ENCODE assay signal across 10 cellular contexts in genomic region chr12:40691913-40692616, GRCh38. TPM values are rescaled to one million over a fixed set of nuclear protein-coding genes. Genes with fewer than 3 reads are reported as not detected.
DNase-seq lines count a peak whose midpoint lies in the region; ATAC-seq, FAIRE-seq and TF ChIP-seq lines count a peak whose summit lies in the region.
"Had no signal": no experiment of that assay in that cellular context is flagged by ENCODE, and none has a peak within 500 bp of the region (broad histone marks: within the 10 kb centered on the region; RNA-seq: fewer than 3 reads in every experiment).

Gene CNTN1 (plus strand): TSS chr12:40692439.

- peak within 1 kb of the TSS; percentile 75 to 93 for H3K27ac ChIP-seq in A549
- H3K27ac ChIP-seq in spleen, result no peak within 1 kb of the TSS
- H3K27ac ChIP-seq in CD8-positive, alpha-beta T cell (ENCODE audit: low read depth, low read length), result no peak within 1 kb of the TSS

- FAIRE-seq in A549 (lab: Jason Lieb, UNC), result peak; percentile 61
- FAIRE-seq: TTC549 had no signal

- H3K4me3 Mint-ChIP-seq in CD8-positive, alpha-beta T cell, result no peak within 1 kb of the TSS
- H3K4me3 Mint-ChIP-seq: CD4-positive, CD25-positive, alpha-beta regulatory T cell had no signal

- CTCF ChIA-PET in A549 (lab: Yijun Ruan, JAX), result interaction anchor here (0.6 kb wide), 1 partner anchor 1277 kb away, joined by 3 read pairs; no protein-coding TSS in a partner anchor
- CTCF ChIA-PET in CD8-positive, alpha-beta T cell (lab: Charles Lee), result no interaction called here

- peak within 1 kb of the TSS; percentile 91 for H3K4me3 ChIP-seq in A549
- peak within 1 kb of the TSS; percentile 24 to 69 (median 40) for H3K4me3 ChIP-seq in spleen
- no peak within 1 kb of the TSS for H3K4me3 ChIP-seq in CD8-positive, alpha-beta T cell (ENCODE audit: low read depth, low read length)

- POLR2A ChIA-PET in A549 (lab: Yijun Ruan, JAX), result no interaction called here
- POLR2A ChIA-PET in CD8-positive, alpha-beta T cell (lab: Charles Lee), result no interaction called here

- WGBS in A549 (ENCODE audit: missing lambda C conversion rate), result 4% methylated on average over 20 of the region's 22 CpGs
- 4 to 11% (median 7%) methylated on average over 20 to 22 of the region's 22 CpGs for WGBS in spleen, 5 donors

- intact Hi-C loops in spleen (cut with DNase I; ENCODE audit: low total_unique reads), result no loop called here
- intact Hi-C loops in CD8-positive, alpha-beta T cell (cut with DNase I, micrococcal nuclease), result no loop called here

- no peaks in the 10 kb centered on the region for H3K4me1 Mint-ChIP-seq in CD8-positive, alpha-beta T cell (ENCODE audit: low read depth)
- H3K4me1 Mint-ChIP-seq: CD4-positive, CD25-positive, alpha-beta regulatory T cell had no signal

- ATAC-seq in A549 (peak; percentile 90 to 97), GM19468 (IDR thresholded peaks at IDR 0.05; ENCODE audit: extremely low read depth, unreplicated experiment) (peak; percentile 36)
- ATAC-seq in activated naive CD4-positive, alpha-beta T cell treated with anti-CD3 and anti-CD28 coated beads, Interleukin-2, amount 50 U/mL, for 72 hours, result no peak
- no peak for ATAC-seq in CD8-positive, alpha-beta T cell

- H3K9me3 ChIP-seq in A549 (no peaks in the 10 kb centered on the region), spleen (no peaks in the 10 kb centered on the region)
- no peaks in the 10 kb centered on the region for H3K9me3 ChIP-seq in CD8-positive, alpha-beta T cell (ENCODE audit: low read length)

- no peaks in the 10 kb centered on the region for H3K36me3 ChIP-seq in spleen
- no peaks in the 10 kb centered on the region for H3K36me3 ChIP-seq in CD8-positive, alpha-beta T cell (ENCODE audit: insufficient read depth, low read length)

- DNase-seq in A549 (ENCODE audit: low read depth in 1 of 2, low spot score in 1 of 2) (peak; percentile 93 to 99), NCI-H187 (lab: John Stamatoyannopoulos, UW) (peak; percentile 70 to 87), cerebellar nuclear complex (lab: John Stamatoyannopoulos, UW) (peak; percentile 84 to 86), iris pigment epithelial cell (ENCODE audit: low read depth) (peak; percentile 16), spleen (peak; percentile 69)
- DNase-seq in activated naive CD4-positive, alpha-beta T cell treated with anti-CD3 and anti-CD28 coated beads, Interleukin-2, amount 50 U/mL, for 72 hours (ENCODE audit: low spot score in 2 of 2), result no peak
- no peak for DNase-seq in CD8-positive, alpha-beta T cell
- DNase-seq: CD4-positive, CD25-positive, alpha-beta regulatory T cell had no signal

- no peak for TF ChIP-seq CTCF in A549 (IDR thresholded peaks at IDR 0.05)
- no peak for TF ChIP-seq CTCF in spleen (IDR thresholded peaks at IDR 0.05 in 8 of 11, conservative IDR thresholded peaks at IDR 0.05 in 3 of 11)
- TF ChIP-seq CTCF in CD8-positive, alpha-beta T cell (IDR thresholded peaks at IDR 0.05), result no peak

- H3K9me3 Mint-ChIP-seq in activated naive CD4-positive, alpha-beta T cell treated with anti-CD3 and anti-CD28 coated beads, Interleukin-2, amount 50 U/mL, for 72 hours, result peaks cover 0 to 4% of the 10 kb centered on the region in 2 donors
- peaks cover 3% of the 10 kb centered on the region for H3K9me3 Mint-ChIP-seq in CD8-positive, alpha-beta T cell

- peak within 1 kb of the TSS; percentile 80 for H3K4me2 ChIP-seq in A549

- H3K4me1 ChIP-seq in A549, result peaks cover 57% of the 10 kb centered on the region
- H3K4me1 ChIP-seq in spleen, result peaks cover 0 to 15% (median 3%) of the 10 kb centered on the region in 6 donors
- H3K4me1 ChIP-seq in CD8-positive, alpha-beta T cell (ENCODE audit: insufficient read depth, low read length), result no peaks in the 10 kb centered on the region

- TF ChIP-seq RAD21 in A549 (conservative IDR thresholded peaks at IDR 0.05 in 1 of 2, IDR thresholded peaks at IDR 0.05 in 1 of 2), result no peak

- TF ChIP-seq EP300 in A549 (IDR thresholded peaks at IDR 0.05), result no peak

- H3K27me3 ChIP-seq in spleen (replicated peaks in 1 of 7), result peaks cover 0 to 44% (median 20%) of the 10 kb centered on the region in 7 donors
- peaks cover 3% of the 10 kb centered on the region for H3K27me3 ChIP-seq in CD8-positive, alpha-beta T cell (ENCODE audit: insufficient read depth, low read length)

- no peak within 1 kb of the TSS for H3K27ac Mint-ChIP-seq in activated naive CD4-positive, alpha-beta T cell treated with anti-CD3 and anti-CD28 coated beads, Interleukin-2, amount 50 U/mL, for 72 hours
- no peak within 1 kb of the TSS for H3K27ac Mint-ChIP-seq in CD8-positive, alpha-beta T cell
- H3K27ac Mint-ChIP-seq: CD4-positive, CD25-positive, alpha-beta regulatory T cell had no signal

- H3K27me3 Mint-ChIP-seq in CD8-positive, alpha-beta T cell (ENCODE audit: low read depth), result peaks cover 18% of the 10 kb centered on the region

- TF ChIP-seq POLR2A in A549 (IDR thresholded peaks at IDR 0.05; ENCODE audit: low read length) (peak; percentile 20; the same call in 1 of the 2 replicates), spleen (IDR thresholded peaks at IDR 0.05) (no peak)

- no peaks in the 10 kb centered on the region for H3K36me3 Mint-ChIP-seq in activated naive CD4-positive, alpha-beta T cell treated with anti-CD3 and anti-CD28 coated beads, Interleukin-2, amount 50 U/mL, for 72 hours
- H3K36me3 Mint-ChIP-seq in CD8-positive, alpha-beta T cell, result no peaks in the 10 kb centered on the region
- H3K36me3 Mint-ChIP-seq: CD4-positive, CD25-positive, alpha-beta regulatory T cell had no signal

TF ChIP-seq in A549, 52 proteins besides CTCF, POLR2A, EP300 and RAD21:
- TF ChIP-seq PBX3 (IDR thresholded peaks at IDR 0.05), result peak; percentile 96
- TF ChIP-seq CHD4 (IDR thresholded peaks at IDR 0.05; ENCODE audit: borderline replicate concordance), result no peak
- TF ChIP-seq MAX (IDR thresholded peaks at IDR 0.05), result 0 out of 2 replicates have a peak, but pooled peaks have one; percentile 7
- TF ChIP-seq KDM5A (IDR thresholded peaks at IDR 0.05), result no peak
- TF ChIP-seq NFE2L2 (conservative IDR thresholded peaks at IDR 0.05; ENCODE audit: low read length), result no peak
- TF ChIP-seq ZSCAN20 (CRISPR knock-in tag; IDR thresholded peaks at IDR 0.05), result no peak
- no peak for TF ChIP-seq USF2 (IDR thresholded peaks at IDR 0.05)
- no peak for TF ChIP-seq BHLHE40 (IDR thresholded peaks at IDR 0.05; ENCODE audit: low read depth, low read length)

RNA-seq across cellular contexts. Expression of gene CNTN1, which starts in this region (rescaled TPM):
- 175 and 186 TPM in 2 replicates for polyA plus RNA-seq in A549 (2011; rRNA removed)
- 10.0 and 10.1 TPM in 2 replicates for polyA plus RNA-seq in A549 (2012; cell fraction: cytosol; rRNA removed)
- 10.5 and 11.8 TPM in 2 replicates for polyA plus RNA-seq in A549 (2012; cell fraction: nucleus; rRNA removed)
- 59.0 to 71.1 TPM (median 69.7 TPM) in 3 replicates for polyA plus RNA-seq in A549 (2017; fragmentation: RNase III; extraction: RNeasy Plus Mini Kit Qiagen cat#74134 plus additional on column Dnase treatment)
- 112 and 116 TPM in 2 replicates for polyA minus RNA-seq in A549 (2011; rRNA and poly(A)+ RNA removed)
- 10 to 100 TPM in 2 of 7 donors, 1 to 10 TPM in 5; 4.9 to 12.3 (median 6.8) TPM for total RNA-seq in spleen
- 1 to 10 TPM in 2 of 3 donors, under 1 TPM in 1; 0.50 to 1.5 (median 1.4) TPM for polyA plus RNA-seq in spleen
- total RNA-seq in activated naive CD4-positive, alpha-beta T cell treated with anti-CD3 and anti-CD28 coated beads, Interleukin-2, amount 50 U/mL, for 72 hours, result not detected
- not detected for total RNA-seq in CD8-positive, alpha-beta T cell
- total RNA-seq: CD4-positive, CD25-positive, alpha-beta regulatory T cell had no signal
- polyA plus RNA-seq: CD4-positive, CD25-positive, alpha-beta regulatory T cell had no signal

Comparison
In these comparisons a context has a peak if more than half of its experiments do, and no peak if none do; other contexts are left out.
1. RNA of gene CNTN1 (total RNA-seq): 4.9 to 12.3 TPM in spleen; not detected in activated naive CD4-positive, alpha-beta T cell treated with anti-CD3 and anti-CD28 coated beads, Interleukin-2, amount 50 U/mL, for 72 hours and not detected in CD8-positive, alpha-beta T cell; every median in the first group is over 4 times any median in the second.
2. RNA of gene CNTN1 (polyA plus RNA-seq): 10.0 to 186 TPM in A549; 0.50 to 1.5 TPM in spleen; every median in the first group is over 4 times any median in the second.
3. ATAC-seq: peak in A549 (2 of 2) and GM19468 (single experiment); none in activated naive CD4-positive, alpha-beta T cell treated with anti-CD3 and anti-CD28 coated beads, Interleukin-2, amount 50 U/mL, for 72 hours (0 of 2) and CD8-positive, alpha-beta T cell (single experiment).
4. DNase-seq: peak in A549 (2 of 2), NCI-H187 (2 of 2), cerebellar nuclear complex (2 of 2), iris pigment epithelial cell (single experiment) and spleen (single experiment); none in activated naive CD4-positive, alpha-beta T cell treated with anti-CD3 and anti-CD28 coated beads, Interleukin-2, amount 50 U/mL, for 72 hours (0 of 2) and CD8-positive, alpha-beta T cell (0 of 7).
5. H3K27ac ChIP-seq: peak in A549 (2 of 2); none in spleen (0 of 8) and CD8-positive, alpha-beta T cell (single experiment).